Comparison of ENCODE assay signal across 24 cellular contexts in the genomic region with DNA sequence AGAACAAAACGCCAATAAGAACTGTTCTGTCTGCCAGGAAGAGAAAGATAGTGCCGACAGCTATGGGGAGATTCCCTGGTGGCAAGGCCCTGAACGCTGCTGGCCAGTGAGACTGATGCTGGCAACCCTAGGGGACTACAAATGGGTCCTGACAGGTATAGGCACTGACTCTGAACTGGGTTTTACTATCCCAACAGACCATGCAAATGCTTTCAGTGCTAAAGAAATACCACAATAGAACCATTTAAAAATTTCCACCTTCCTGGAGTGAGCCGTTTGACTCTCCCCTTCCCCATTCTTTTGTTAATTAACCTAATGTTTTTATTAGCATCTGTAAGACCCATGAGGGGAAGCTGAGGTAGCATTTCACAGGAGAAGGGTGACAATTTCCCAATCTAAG. TPM values are rescaled to one million over a fixed set of nuclear protein-coding genes. Genes with fewer than 3 reads are reported as not detected.
DNase-seq lines count a peak whose midpoint lies in the region; ATAC-seq, FAIRE-seq and TF ChIP-seq lines count a peak whose summit lies in the region.
"Had no signal": no experiment of that assay in that cellular context is flagged by ENCODE, and none has a peak within 500 bp of the region (broad histone marks: within the 10 kb centered on the region; RNA-seq: fewer than 3 reads in every experiment).

No MANE protein-coding gene starts in this region.

- H4K5ac ChIP-seq in H1 (ENCODE audit: insufficient read length, low read depth, low read length): peak overlapping the region; percentile 40

- H2BK20ac ChIP-seq in H1 (ENCODE audit: low read length): peak overlapping the region; percentile 40

- peak overlapping the region; percentile 98 for H2AK5ac ChIP-seq in H1 (ENCODE audit: low read depth, low read length)

- peak overlapping the region; percentile 91 for H4K91ac ChIP-seq in H1 (replicated peaks; ENCODE audit: insufficient read length, low read length)

- peaks cover 3% of the 10 kb centered on the region for H3K9me3 Mint-ChIP-seq in nephron progenitor cell
- H3K9me3 Mint-ChIP-seq: HFFc6 had no signal

- peak overlapping the region in 1 of 4 experiments; percentile 61; a peak in 1 of 7 replicates for H3K9ac ChIP-seq in H1 (replicated peaks in 1 of 4; ENCODE audit: extremely low read depth in 1 of 4, low read depth in 3 of 4, low read length in 3 of 4)
- H3K9ac ChIP-seq in iPS-18a (ENCODE audit: low read length): peak overlapping the region; percentile 2
- H3K9ac ChIP-seq: KMS-11, SK-N-SH had no signal

- H2BK120ac ChIP-seq in H1 (replicated peaks; ENCODE audit: low read depth, low read length): peak overlapping the region; percentile 90

- peak overlapping the region; percentile 51 to 56 for H3K4me2 ChIP-seq in H1 (ENCODE audit: insufficient read depth in 1 of 2, low read depth in 2 of 2, low read length in 2 of 2)
- H3K4me2 ChIP-seq: KMS-11, SK-N-SH had no signal

- H3K79me1 ChIP-seq in H1 (ENCODE audit: low read depth, low read length): no peaks in the 10 kb centered on the region; the same call in 1 of the 2 replicates

- H3K23me2 ChIP-seq in H1 (ENCODE audit: low read depth, low read length): no peaks in the 10 kb centered on the region

- H3K27ac ChIP-seq in cardiac muscle cell (peak overlapping the region; percentile 75), H1 (ENCODE audit: low read depth, low read length) (peak overlapping the region; percentile 72; the same call in 1 of the 2 replicates), iPS-18a (ENCODE audit: low read length) (peak overlapping the region; percentile 62)
- H3K27ac ChIP-seq: KMS-11, Peyer's patch had no signal

- no peak for TF ChIP-seq RAD21 in H1 (IDR thresholded peaks at IDR 0.05 in 1 of 2, conservative IDR thresholded peaks at IDR 0.05 in 1 of 2; ENCODE audit: low read depth in 2 of 2, low read length in 2 of 2)

- intact Hi-C loops in left ventricle myocardium superior (cut with micrococcal nuclease): no loop called here

- H3K36me3 Mint-ChIP-seq in nephron progenitor cell (ENCODE audit: low read depth): peaks cover 83% of the 10 kb centered on the region

- CTCF ChIA-PET in H1 (lab: Charles Lee; ENCODE audit: partially characterized antibody): interaction anchor here (0.7 to 1.6 kb wide), 5 partner anchors 18 to 60 kb away, joined by 3 to 6 read pairs (median 5); no protein-coding TSS in a partner anchor

- TF ChIP-seq CTCF in cardiac muscle cell (IDR thresholded peaks at IDR 0.05; ENCODE audit: low read depth, low read length) (no peak), H1 (IDR thresholded peaks at IDR 0.05; ENCODE audit: control extremely low read depth in 1 of 3, insufficient read depth in 1 of 3, low read depth in 1 of 3, low read length in 3 of 3) (no peak), nephron progenitor cell (IDR thresholded peaks at IDR 0.05) (no peak)

- POLR2A ChIA-PET in H1 (lab: Charles Lee; ENCODE audit: partially characterized antibody): interaction anchor here (0.7 to 3.8 kb wide), 8 partner anchors 10 to 77 kb away, joined by 3 to 18 read pairs (median 12); a partner anchor contains a TSS

- no peaks in the 10 kb centered on the region for H3K27me3 Mint-ChIP-seq in nephron progenitor cell (ENCODE audit: low read depth, poor library complexity)
- H3K27me3 Mint-ChIP-seq: CD4-positive, CD25-positive, alpha-beta regulatory T cell had no signal

- peak overlapping the region; percentile 45 for H3K27ac Mint-ChIP-seq in nephron progenitor cell
- H3K27ac Mint-ChIP-seq: CD4-positive, CD25-positive, alpha-beta regulatory T cell; HFFc6 had no signal

- DNase-seq in cardiac muscle cell (ENCODE audit: low read depth in 1 of 2, low spot score in 1 of 2) (no peak), left ventricle myocardium superior (no peak), H1 (ENCODE audit: low read depth in 1 of 2, low spot score in 2 of 2) (peak; percentile 60 to 73), nephron progenitor cell (no peak), SW480 (ENCODE audit: low spot score) (no peak), MV-4-11 (lab: John Stamatoyannopoulos, UW) (no peak)
- DNase-seq in activated CD4-positive, CD25-positive, alpha-beta regulatory T cell treated with anti-CD3 and anti-CD28 coated beads, Interleukin-2, amount 50 U/mL, for 72 hours: no peak
- DNase-seq: 8988T; BE2C; Calu3; CD4-positive, CD25-positive, alpha-beta regulatory T cell; GOT3; HFFc6; NCI-H1417; NCI-H1930; NCI-H2171; NCI-H69; Peyer's patch; SK-N-SH had no signal

- peak overlapping the region; percentile 98 for H2BK5ac ChIP-seq in H1 (ENCODE audit: low read depth, low read length)

- peaks cover 6% of the 10 kb centered on the region for H3K4me1 Mint-ChIP-seq in nephron progenitor cell

- H3K4ac ChIP-seq in H1 (replicated peaks; ENCODE audit: insufficient read length, low read depth, low read length): no peak overlapping the region

- H4K8ac ChIP-seq in H1 (ENCODE audit: extremely low read depth, insufficient read depth, low read length): no peak overlapping the region

- H2AFZ ChIP-seq in H1 (ENCODE audit: low read length): no peak overlapping the region

- H4K20me1 ChIP-seq in H1 (replicated peaks in 1 of 2; ENCODE audit: control insufficient read depth in 1 of 2, insufficient read depth in 2 of 2, low read length in 2 of 2): no peaks in the 10 kb centered on the region

- H3K18ac ChIP-seq in H1 (ENCODE audit: extremely low read depth, low read length): peak overlapping the region; percentile 51

- WGBS in H1 (ENCODE audit: extremely low coverage in 1 of 2, insufficient coverage in 1 of 2, insufficient read length in 1 of 2, insufficient replicate concordance in 2 of 2, low coverage in 1 of 2, low lambda C conversion rate in 2 of 2, missing lambda C conversion rate in 1 of 2), 2 experiments: 7% methylated on average over 4 of the region's 4 CpGs; no CpG with 5 or more reads in 1 of the 2 experiments

- H3K4me3 ChIP-seq in cardiac muscle cell: no peak overlapping the region
- peak overlapping the region in 1 of 4 experiments; percentile 14; a peak in 1 of 8 replicates for H3K4me3 ChIP-seq in H1 (ENCODE audit: extremely low read depth in 1 of 4, insufficient read depth in 2 of 4, low read depth in 3 of 4, low read length in 4 of 4)
- H3K4me3 ChIP-seq in iPS-18a (ENCODE audit: low read length): peak overlapping the region; percentile 2
- H3K4me3 ChIP-seq: GM12878, Peyer's patch had no signal

- no peak overlapping the region for H3K4me3 Mint-ChIP-seq in nephron progenitor cell
- H3K4me3 Mint-ChIP-seq: CD4-positive, CD25-positive, alpha-beta regulatory T cell; HFFc6 had no signal

- H3K56ac ChIP-seq in H1 (replicated peaks; ENCODE audit: insufficient read length, low read depth, low read length): no peak overlapping the region

- peaks cover under 1% of the 10 kb centered on the region for H3K4me1 ChIP-seq in cardiac muscle cell (ENCODE audit: low read depth)
- H3K4me1 ChIP-seq in H1 (replicated peaks in 1 of 4; ENCODE audit: control insufficient read depth in 3 of 4, insufficient read depth in 4 of 4, low read length in 3 of 4): peaks cover 12 to 31% (median 24%) of the 10 kb centered on the region in 4 experiments
- H3K4me1 ChIP-seq in iPS-18a (ENCODE audit: control insufficient read depth, low read depth, low read length): peaks cover 46% of the 10 kb centered on the region
- H3K4me1 ChIP-seq: Peyer's patch had no signal

- H2BK15ac ChIP-seq in H1 (ENCODE audit: low read length): no peak overlapping the region

- no peaks in the 10 kb centered on the region for H3K9me3 ChIP-seq in cardiac muscle cell (ENCODE audit: low read depth)
- no peaks in the 10 kb centered on the region; a peak in 1 of 4 replicates for H3K9me3 ChIP-seq in H1 (ENCODE audit: insufficient read depth in 2 of 2, low read depth in 1 of 2, low read length in 1 of 2)
- H3K9me3 ChIP-seq in iPS-18a (ENCODE audit: control insufficient read depth, low read depth, low read length): no peaks in the 10 kb centered on the region
- H3K9me3 ChIP-seq: BE2C, Peyer's patch, SK-N-SH had no signal

- TF ChIP-seq POLR2A in H1 (IDR thresholded peaks at IDR 0.05; ENCODE audit: control extremely low read depth in 1 of 2, low read depth in 2 of 2, low read length in 2 of 2): peak in 1 of 2 experiments; percentile 50; a peak in 1 of 3 replicates

- no peaks in the 10 kb centered on the region for H3K27me3 ChIP-seq in cardiac muscle cell
- no peaks in the 10 kb centered on the region for H3K27me3 ChIP-seq in H1 (replicated peaks in 1 of 4; ENCODE audit: control insufficient read depth in 3 of 4, extremely low read depth in 1 of 4, insufficient read depth in 3 of 4, low read length in 3 of 4)
- no peaks in the 10 kb centered on the region for H3K27me3 ChIP-seq in iPS-18a (ENCODE audit: control insufficient read depth, insufficient read depth, low read length)
- H3K27me3 ChIP-seq: BE2C, Peyer's patch had no signal

- ATAC-seq in left ventricle myocardium superior: no peak
- ATAC-seq: GM12878, Right ventricle myocardium inferior had no signal

- peak; percentile 95 for FAIRE-seq in H1 (lab: Jason Lieb, UNC)
- FAIRE-seq: GM12878, GM19239 had no signal

- H2BK12ac ChIP-seq in H1 (ENCODE audit: low read depth, low read length): peak overlapping the region; percentile 95

- TF ChIP-seq EP300 in H1 (IDR thresholded peaks at IDR 0.05; ENCODE audit: borderline replicate concordance in 1 of 2, low read depth in 2 of 2, low read length in 2 of 2): peak in 1 of 2 experiments; percentile 93; a peak in 2 of 3 replicates

- no peak overlapping the region for H3K14ac ChIP-seq in H1 (ENCODE audit: insufficient read length)

- no peak overlapping the region for H3K23ac ChIP-seq in H1 (ENCODE audit: insufficient read length)

- H3K36me3 ChIP-seq in cardiac muscle cell (peaks cover 43% of the 10 kb centered on the region), H1 (ENCODE audit: control insufficient read depth in 2 of 4, insufficient read depth in 4 of 4, low read length in 3 of 4) (peaks cover 6 to 54% (median 17%) of the 10 kb centered on the region in 4 experiments; a peak in 7 of 8 replicates), iPS-18a (ENCODE audit: control insufficient read depth, low read depth, low read length) (peaks cover 22% of the 10 kb centered on the region)

- H3K79me2 ChIP-seq in H1 (ENCODE audit: control insufficient read depth in 1 of 2, insufficient read depth in 2 of 2, low read length in 2 of 2): peaks cover 0 to 54% of the 10 kb centered on the region in 2 experiments; a peak in 2 of 4 replicates

RNA-seq across cellular contexts. Expression of a gene that starts 25.7 kb away (rescaled TPM):
- total RNA-seq in cardiac muscle cell (95.9 and 148 TPM in 2 replicates), left ventricle myocardium superior (167 TPM)
- polyA plus RNA-seq in cardiac muscle cell (99.2 and 105 TPM in 2 replicates), H1 (2011; rRNA removed) (54.0 and 82.6 TPM in 2 replicates)
- total RNA-seq in H1 (2021; fragmentation: NEBNext Ultra II Directional; extraction: Animal tissue kit (Norgen Biotek cat#: 25700)): 110 and 119 TPM in 2 replicates
- 81.9 TPM for polyA plus RNA-seq in H1 (2011; cell fraction: cytosol; rRNA removed)
- 144 TPM for polyA plus RNA-seq in H1 (2011; cell fraction: nucleus; rRNA removed)
- polyA plus RNA-seq in H1 (2012, experiment 1 of 2): 58.4 to 104 TPM (median 79.7 TPM) in 4 replicates
- 7.9 TPM for polyA plus RNA-seq in H1 (2012, experiment 2 of 2)
- polyA plus RNA-seq in H1 (2013, experiment 1 of 2): 61.1 TPM
- 63.0 TPM for polyA plus RNA-seq in H1 (2013, experiment 2 of 2)
- 177 and 222 TPM in 2 replicates for polyA minus RNA-seq in H1 (2011; rRNA and poly(A)+ RNA removed)
- 83.5 TPM for polyA minus RNA-seq in H1 (2011; cell fraction: cytosol; rRNA and poly(A)+ RNA removed)
- 156 TPM for polyA minus RNA-seq in H1 (2011; cell fraction: nucleus; rRNA and poly(A)+ RNA removed)

RNA-seq across cellular contexts. Expression of a gene that starts 54.9 kb away (rescaled TPM):
- total RNA-seq in cardiac muscle cell (not detected in 2 replicates), left ventricle myocardium superior (not detected)
- polyA plus RNA-seq in cardiac muscle cell (not detected in 2 replicates), H1 (2011; rRNA removed) (not detected in 2 replicates)
- not detected in 2 replicates for total RNA-seq in H1 (2021; fragmentation: NEBNext Ultra II Directional; extraction: Animal tissue kit (Norgen Biotek cat#: 25700))
- not detected for polyA plus RNA-seq in H1 (2011; cell fraction: cytosol; rRNA removed)
- polyA plus RNA-seq in H1 (2011; cell fraction: nucleus; rRNA removed): not detected
- not detected in 4 replicates for polyA plus RNA-seq in H1 (2012, experiment 1 of 2)
- not detected for polyA plus RNA-seq in H1 (2012, experiment 2 of 2)
- polyA plus RNA-seq in H1 (2013, experiment 1 of 2): not detected
- not detected for polyA plus RNA-seq in H1 (2013, experiment 2 of 2)
- not detected in 2 replicates for polyA minus RNA-seq in H1 (2011; rRNA and poly(A)+ RNA removed)
- polyA minus RNA-seq in H1 (2011; cell fraction: cytosol; rRNA and poly(A)+ RNA removed): not detected
- polyA minus RNA-seq in H1 (2011; cell fraction: nucleus; rRNA and poly(A)+ RNA removed): not detected
- total RNA-seq: Calu3; CD4-positive, CD25-positive, alpha-beta regulatory T cell; GM12878; HFFc6; Right ventricle myocardium inferior had no signal
- polyA plus RNA-seq: CD4-positive, CD25-positive, alpha-beta regulatory T cell; GM12878; SK-N-SH had no signal

Comparison
In these comparisons a context has a peak if more than half of its experiments do, and no peak if none do; other contexts are left out.
1. DNase-seq: peak in H1 (2 of 2); none in cardiac muscle cell (0 of 2), left ventricle myocardium superior (single experiment), nephron progenitor cell (single experiment), SW480 (single experiment), activated CD4-positive, CD25-positive, alpha-beta regulatory T cell treated with anti-CD3 and anti-CD28 coated beads, Interleukin-2, amount 50 U/mL, for 72 hours (single experiment) and MV-4-11 (single experiment).
2. Peak in every context shown above with its lines, with median percentiles within 50 percentile points of each other: H3K27ac ChIP-seq.